Comparison of ENCODE assay signal across 19 cellular contexts in genomic region chr3:69129531-69129930, GRCh38. TPM values are rescaled to one million over a fixed set of nuclear protein-coding genes. Genes with fewer than 3 reads are reported as not detected.
DNase-seq lines count a peak whose midpoint lies in the region; ATAC-seq and TF ChIP-seq lines count a peak whose summit lies in the region.
"Had no signal": no experiment of that assay in that cellular context is flagged by ENCODE, and none has a peak within 500 bp of the region (broad histone marks: within the 10 kb centered on the region; RNA-seq: fewer than 3 reads in every experiment).

No MANE protein-coding gene starts in this region.

- no peak overlapping the region for H3K4me3 ChIP-seq in fibroblast of villous mesenchyme (ENCODE audit: low read depth, low read length)
- H3K4me3 ChIP-seq: A549, SJSA1 had no signal

- TF ChIP-seq CTCF in fibroblast of villous mesenchyme (IDR thresholded peaks at IDR 0.05; ENCODE audit: insufficient read depth, low read depth, low read length): no peak

- CTCF ChIA-PET in HEK293T (lab: Yijun Ruan, JAX): interaction anchor here (1.3 kb wide), 1 partner anchor 8 kb away, joined by 6 read pairs; no protein-coding TSS in a partner anchor

- peak; percentile 43 for DNase-seq in AG20443 (ENCODE audit: low spot score)
- DNase-seq in HEK293T (ENCODE audit: extremely low spot score): no peak
- peak; percentile 36 for DNase-seq in fibroblast of villous mesenchyme (ENCODE audit: low read depth)
- peak; percentile 17 for DNase-seq in renal cortical epithelial cell (ENCODE audit: low read depth)
- no peak for DNase-seq in RKO (ENCODE audit: low spot score)
- no peak for DNase-seq in NCI-H2029 treated with DMSO at 0.1 percent for 48 hours (lab: John Stamatoyannopoulos, UW)
- DNase-seq: CD4-positive, alpha-beta T cell; H7; NCI-H187; NCI-H2171 treated with DMSO at 0.1 percent for 48 hours; NCI-H774; PC-3; SW 1271 had no signal

- no peak for ATAC-seq in GM21576 (IDR thresholded peaks at IDR 0.05; ENCODE audit: unreplicated experiment)
- ATAC-seq in HG02798 (IDR thresholded peaks at IDR 0.05; ENCODE audit: poor library complexity, unreplicated experiment): no peak
- ATAC-seq: A549, PC-3 had no signal

- POLR2A ChIA-PET in HEK293T (lab: Yijun Ruan, JAX): no interaction called here

TF ChIP-seq in HEK293T, 16 proteins besides CTCF, POLR2A, EP300 and RAD21:
- TF ChIP-seq PKNOX1 (IDR thresholded peaks at IDR 0.05) (0 out of 2 replicates have a peak, but pooled peaks have one; percentile 11), SP1 (IDR thresholded peaks at IDR 0.05) (no peak)
TF ChIP-seq in HEK293T: peak in this region for 1.

RNA-seq across cellular contexts. Expression of gene LMOD3, which starts 7.1 kb away (rescaled TPM):
- not detected in 2 replicates for total RNA-seq in fibroblast of villous mesenchyme
- total RNA-seq in renal cortical epithelial cell: not detected in 2 replicates
- total RNA-seq: B cell; CD4-positive, alpha-beta T cell; G401; H7; PC-3; SJSA1 had no signal

RNA-seq across cellular contexts. Expression of gene ARL6IP5, which starts 44.8 kb away (rescaled TPM):
- total RNA-seq in fibroblast of villous mesenchyme (53.1 and 89.4 TPM in 2 replicates), renal cortical epithelial cell (160 and 196 TPM in 2 replicates)

RNA-seq across cellular contexts. Expression of gene UBA3, which starts 49.4 kb away (rescaled TPM):
- total RNA-seq in fibroblast of villous mesenchyme: 82.1 and 92.0 TPM in 2 replicates
- 81.3 and 120 TPM in 2 replicates for total RNA-seq in renal cortical epithelial cell

Comparison
In these comparisons a context has a peak if more than half of its experiments do, and no peak if none do; other contexts are left out.
1. DNase-seq: peak in AG20443 (single experiment), fibroblast of villous mesenchyme (single experiment) and renal cortical epithelial cell (single experiment); none in HEK293T (single experiment), RKO (single experiment) and NCI-H2029 treated with DMSO at 0.1 percent for 48 hours (single experiment).